ENCODE assay signal across 18 cellular contexts in the genomic region with DNA sequence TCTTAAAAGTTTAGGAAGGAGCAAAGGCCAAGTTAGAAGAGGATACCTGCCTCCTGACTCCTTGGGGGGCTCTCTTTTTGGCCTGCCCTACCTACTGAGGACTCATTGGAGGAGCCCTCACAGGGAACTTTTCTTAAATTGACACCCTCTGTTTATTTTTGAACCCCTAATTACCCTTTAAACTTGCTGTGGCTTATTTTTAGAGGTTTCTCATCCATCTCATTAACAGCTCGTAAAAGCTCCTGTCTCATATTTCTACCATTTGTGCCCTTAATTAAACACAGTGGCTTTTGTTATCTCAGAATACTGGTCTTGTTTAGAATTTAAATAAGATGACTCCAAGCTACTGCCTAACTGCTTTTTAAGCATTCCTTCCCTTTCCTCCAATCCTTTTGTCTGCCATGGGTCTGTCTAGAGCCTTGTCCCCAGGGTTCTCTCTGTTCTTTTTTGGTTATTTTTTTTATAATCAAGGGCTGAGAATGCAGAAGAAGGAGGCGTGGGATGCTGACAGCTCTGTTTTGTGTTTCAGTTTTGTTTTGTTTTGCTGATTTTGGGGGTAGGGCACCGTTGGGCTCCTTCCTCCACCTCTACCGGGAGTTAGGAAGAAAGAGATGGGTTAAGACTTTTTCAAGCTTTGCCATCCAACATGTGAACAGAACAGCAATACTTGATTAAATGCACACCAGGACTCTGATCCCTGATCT.
DNase-seq lines count a peak whose midpoint lies in the region; ATAC-seq and TF ChIP-seq lines count a peak whose summit lies in the region.
"Had no signal": no experiment of that assay in that cellular context is flagged by ENCODE, and none has a peak within 500 bp of the region (broad histone marks: within the 10 kb centered on the region; RNA-seq: fewer than 3 reads in every experiment).

No MANE protein-coding gene starts in this region.

- no peak for DNase-seq in activated T-cell treated with anti-CD3 and anti-CD28 coated beads, Interleukin-2, amount 50 U/mL, for 72 hours
- no peak for DNase-seq in activated T-cell treated with anti-CD3 and anti-CD28 coated beads, Interleukin-2, amount 50 U/mL, for 48 hours
- no peak for DNase-seq in smooth muscle cell (lab: John Stamatoyannopoulos, UW; ENCODE audit: unreplicated experiment)
- no peak for DNase-seq in NCI-H2029 (lab: John Stamatoyannopoulos, UW)
- no peak for DNase-seq in COR-L47 (lab: John Stamatoyannopoulos, UW)
- DNase-seq: activated CD4-positive, CD25-positive, alpha-beta regulatory T cell; activated gamma-delta T cell treated with Interleukin-2 at 50 U/mL for 16 hours; anterior cingulate cortex; Calu3; foreskin melanocyte; GDM1; GOT3; mammary epithelial cell; NCI-H1436; T-cell had no signal

- peaks cover 2 to 6% of the 10 kb centered on the region in 2 donors for H3K36me3 Mint-ChIP-seq in activated T-cell treated with anti-CD3 and anti-CD28 coated beads, Interleukin-2, amount 50 U/mL, for 72 hours (ENCODE audit: insufficient read depth in 2 of 2)
- H3K36me3 Mint-ChIP-seq in dendritic cell treated with granulocyte-macrophage colony-stimulating factor and Interleukin-4, amounts not matched to agents 40 ng/mL and 50 ng/mL, for 4 days (ENCODE audit: low read depth): no peaks in the 10 kb centered on the region
- H3K36me3 Mint-ChIP-seq: T-cell had no signal

- 27% methylated on average over 4 of the region's 4 CpGs for WGBS in smooth muscle cell (ENCODE audit: low lambda C conversion rate)

- intact Hi-C loops in dendritic cell treated with granulocyte-macrophage colony-stimulating factor and Interleukin-4, amounts not matched to agents 40 ng/mL and 50 ng/mL, for 4 days (cut with micrococcal nuclease): no loop called here

- peak overlapping the region; percentile 4 for H3K4me2 ChIP-seq in smooth muscle cell

- H2AFZ ChIP-seq in smooth muscle cell (ENCODE audit: low read depth): no peak overlapping the region

- peaks cover 5 to 10% of the 10 kb centered on the region in 2 donors for H3K9me3 Mint-ChIP-seq in activated T-cell treated with anti-CD3 and anti-CD28 coated beads, Interleukin-2, amount 50 U/mL, for 72 hours
- peaks cover 29% of the 10 kb centered on the region for H3K9me3 Mint-ChIP-seq in dendritic cell treated with granulocyte-macrophage colony-stimulating factor and Interleukin-4, amounts not matched to agents 40 ng/mL and 50 ng/mL, for 4 days

- H3K9ac ChIP-seq in smooth muscle cell (ENCODE audit: low read depth): no peak overlapping the region

- no peak overlapping the region for H3K27ac ChIP-seq in smooth muscle cell (ENCODE audit: low read depth)

- peaks cover 4% of the 10 kb centered on the region for H3K27me3 Mint-ChIP-seq in activated T-cell treated with anti-CD3 and anti-CD28 coated beads, Interleukin-2, amount 50 U/mL, for 72 hours (ENCODE audit: low read depth)
- H3K27me3 Mint-ChIP-seq in dendritic cell treated with granulocyte-macrophage colony-stimulating factor and Interleukin-4, amounts not matched to agents 40 ng/mL and 50 ng/mL, for 4 days: no peaks in the 10 kb centered on the region

- peak overlapping the region; percentile 1 for H3K27ac Mint-ChIP-seq in activated T-cell treated with anti-CD3 and anti-CD28 coated beads, Interleukin-2, amount 50 U/mL, for 72 hours
- peak overlapping the region; percentile 59 for H3K27ac Mint-ChIP-seq in dendritic cell treated with granulocyte-macrophage colony-stimulating factor and Interleukin-4, amounts not matched to agents 40 ng/mL and 50 ng/mL, for 4 days
- H3K27ac Mint-ChIP-seq: T-cell had no signal

- peaks cover 13% of the 10 kb centered on the region for H3K4me1 ChIP-seq in smooth muscle cell (ENCODE audit: low read depth)

- H3K9me3 ChIP-seq in smooth muscle cell (replicated peaks; ENCODE audit: low read depth): peaks cover 12% of the 10 kb centered on the region

- peaks cover 8% of the 10 kb centered on the region for H3K4me1 Mint-ChIP-seq in activated T-cell treated with anti-CD3 and anti-CD28 coated beads, Interleukin-2, amount 50 U/mL, for 72 hours (ENCODE audit: low read depth)
- peaks cover 37% of the 10 kb centered on the region for H3K4me1 Mint-ChIP-seq in dendritic cell treated with granulocyte-macrophage colony-stimulating factor and Interleukin-4, amounts not matched to agents 40 ng/mL and 50 ng/mL, for 4 days (ENCODE audit: low read depth)
- H3K4me1 Mint-ChIP-seq: T-cell had no signal

- H3K36me3 ChIP-seq in smooth muscle cell (ENCODE audit: low read depth): no peaks in the 10 kb centered on the region

- no peaks in the 10 kb centered on the region for H3F3A ChIP-seq in smooth muscle cell (ENCODE audit: low read depth)

- no peak for TF ChIP-seq CTCF in smooth muscle cell (IDR thresholded peaks at IDR 0.05; ENCODE audit: borderline replicate concordance, insufficient read depth, poor library complexity, severe bottlenecking)

- H3K27me3 ChIP-seq in smooth muscle cell (ENCODE audit: low read depth): no peaks in the 10 kb centered on the region

- H3K79me2 ChIP-seq in smooth muscle cell (ENCODE audit: low read depth): no peaks in the 10 kb centered on the region

- no peak for ATAC-seq in activated T-cell treated with anti-CD3 and anti-CD28 coated beads, Interleukin-2, amount 50 U/mL, for 72 hours (replicated peaks in 1 of 2)
- peak; percentile 57 for ATAC-seq in HG02884 (IDR thresholded peaks at IDR 0.05; ENCODE audit: unreplicated experiment)
- no peak for ATAC-seq in GM19395 (IDR thresholded peaks at IDR 0.05; ENCODE audit: unreplicated experiment)
- ATAC-seq: T-cell had no signal

- H3K4me3 ChIP-seq in smooth muscle cell: no peak overlapping the region

- H4K20me1 ChIP-seq in smooth muscle cell (ENCODE audit: low read depth): no peaks in the 10 kb centered on the region

- H3K4me3 Mint-ChIP-seq in activated T-cell treated with anti-CD3 and anti-CD28 coated beads, Interleukin-2, amount 50 U/mL, for 72 hours: no peak overlapping the region
- H3K4me3 Mint-ChIP-seq in dendritic cell treated with granulocyte-macrophage colony-stimulating factor and Interleukin-4, amounts not matched to agents 40 ng/mL and 50 ng/mL, for 4 days: no peak overlapping the region
- H3K4me3 Mint-ChIP-seq: T-cell had no signal
